In the genomic region with DNA sequence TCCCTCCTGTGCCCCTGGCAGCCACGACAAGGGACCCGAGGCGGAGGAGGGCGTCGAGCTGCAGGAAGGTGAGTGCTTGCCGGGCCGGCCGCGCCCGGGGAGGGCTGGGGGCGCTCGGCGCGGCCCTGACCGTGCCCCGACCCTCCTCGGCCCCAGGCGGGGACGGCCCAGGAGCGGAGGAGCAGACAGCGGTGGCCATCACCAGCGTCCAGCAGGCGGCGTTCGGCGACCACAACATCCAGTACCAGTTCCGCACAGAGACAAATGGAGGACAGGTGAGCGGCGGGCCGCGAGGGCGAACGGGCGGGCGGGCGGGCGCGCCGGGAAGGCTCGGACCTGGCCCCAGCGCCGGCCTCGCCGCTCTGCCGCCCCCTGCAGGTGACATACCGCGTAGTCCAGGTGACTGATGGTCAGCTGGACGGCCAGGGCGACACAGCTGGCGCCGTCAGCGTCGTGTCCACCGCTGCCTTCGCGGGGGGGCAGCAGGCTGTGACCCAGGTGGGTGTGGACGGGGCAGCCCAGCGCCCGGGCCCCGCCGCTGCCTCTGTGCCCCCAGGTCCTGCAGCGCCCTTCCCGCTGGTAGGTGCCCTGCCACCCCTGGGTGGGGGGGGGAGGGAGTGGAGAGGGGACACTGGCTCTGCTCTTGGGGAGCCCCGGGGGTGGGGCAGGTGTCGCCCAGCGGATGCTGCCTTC, we compare ENCODE assay signal across 8 cellular contexts.
A peak's percentile ranks its signal among the peaks of the same experiment; 100 is the strongest.
DNase-seq lines count a peak whose midpoint lies in the region; ATAC-seq lines count a peak whose summit lies in the region.

No MANE protein-coding gene starts in this region.

- peaks cover 62% of the 10 kb centered on the region for H3K4me1 ChIP-seq in BLaER1
- H3K4me1 ChIP-seq in effector memory CD4-positive, alpha-beta T cell (ENCODE audit: control insufficient read depth, insufficient read depth, low read length, poor library complexity, severe bottlenecking): peaks cover 13% of the 10 kb centered on the region

- H3K9ac ChIP-seq in BLaER1: peak overlapping the region; percentile 93

- H3K4me3 Mint-ChIP-seq in memory B cell: peak overlapping the region; percentile 79

- peaks cover 46% of the 10 kb centered on the region for H3K36me3 ChIP-seq in BLaER1
- H3K36me3 ChIP-seq in effector memory CD4-positive, alpha-beta T cell (ENCODE audit: control insufficient read depth, insufficient read depth, low read length): peaks cover 28% of the 10 kb centered on the region

- no peaks in the 10 kb centered on the region for H3K27me3 Mint-ChIP-seq in memory B cell

- DNase-seq in GM19238 (ENCODE audit: insufficient read length, low spot score) (peak; percentile 78), NCI-H82 (lab: John Stamatoyannopoulos, UW) (peak; percentile 83), memory B cell (ENCODE audit: low spot score in 2 of 2) (peak; percentile 82)
- peak; percentile 88 for DNase-seq in activated CD8-positive, alpha-beta memory T cell treated with anti-CD3 and anti-CD28 coated beads for 24 hours
- peak; percentile 47 to 68 (median 48) for DNase-seq in effector memory CD4-positive, alpha-beta T cell
- DNase-seq in stimulated activated CD8-positive, alpha-beta memory T cell treated with anti-CD3 and anti-CD28 coated beads, Interleukin-12 subunit alpha, Interleukin-12 subunit beta, amount 100 ng/mL, for 4 hours (ENCODE audit: low read depth): peak; percentile 59

- H3K4me3 ChIP-seq in BLaER1: peak overlapping the region; percentile 95
- H3K4me3 ChIP-seq in effector memory CD4-positive, alpha-beta T cell (ENCODE audit: insufficient read depth, low read depth, low read length, poor library complexity, severe bottlenecking): peak overlapping the region; percentile 44

- H3K4me2 ChIP-seq in BLaER1: peak overlapping the region; percentile 82

- H3K27ac ChIP-seq in BLaER1: peak overlapping the region; percentile 95
- H3K27ac ChIP-seq in effector memory CD4-positive, alpha-beta T cell (ENCODE audit: insufficient read depth, low read length, poor library complexity, severe bottlenecking): peak overlapping the region; percentile 71

- H3K27me3 ChIP-seq in BLaER1: no peaks in the 10 kb centered on the region
- H3K27me3 ChIP-seq in effector memory CD4-positive, alpha-beta T cell (replicated peaks; ENCODE audit: control insufficient read depth, insufficient read depth, low read length, poor library complexity, severe bottlenecking): no peaks in the 10 kb centered on the region

- no peaks in the 10 kb centered on the region for H3K9me3 ChIP-seq in BLaER1
- no peaks in the 10 kb centered on the region for H3K9me3 ChIP-seq in effector memory CD4-positive, alpha-beta T cell (ENCODE audit: control insufficient read depth, low read length)

- peaks cover 39% of the 10 kb centered on the region for H3K4me1 Mint-ChIP-seq in memory B cell

- H4K20me1 ChIP-seq in BLaER1: peaks cover 20% of the 10 kb centered on the region; the same call in 1 of the 2 replicates

- H3K9me3 Mint-ChIP-seq in memory B cell: no peaks in the 10 kb centered on the region

- H3K27ac Mint-ChIP-seq in memory B cell: peak overlapping the region; percentile 45

- H3K36me3 Mint-ChIP-seq in memory B cell: peaks cover 18% of the 10 kb centered on the region

- ATAC-seq in HG03460 (IDR thresholded peaks at IDR 0.05; ENCODE audit: unreplicated experiment) (peak; percentile 56), memory B cell (ENCODE audit: low read depth) (peak; percentile 66)

Comparison
In these comparisons a context has a peak if more than half of its experiments do, and no peak if none do; other contexts are left out.
1. Peak in every context shown above with its lines: DNase-seq, ATAC-seq, H3K4me3 ChIP-seq and H3K27ac ChIP-seq.